In genomic region chr2:174243812-174244211, GRCh38 we compare ENCODE assay signal across 1 cellular context.
TF ChIP-seq lines count a peak whose summit lies in the region.

No MANE protein-coding gene starts in this region.

TF ChIP-seq in GM12878, 131 proteins besides CTCF, POLR2A, EP300 and RAD21:
- TF ChIP-seq TCF12 (IDR thresholded peaks at IDR 0.05; ENCODE audit: low read depth, low read length) (no peak), MTA2 (IDR thresholded peaks at IDR 0.05; ENCODE audit: low read depth) (no peak), STAT3 (IDR thresholded peaks at IDR 0.05; ENCODE audit: low read depth, low read length) (no peak), IKZF1 (conservative IDR thresholded peaks at IDR 0.05) (no peak), NBN (IDR thresholded peaks at IDR 0.05) (no peak), RB1 (IDR thresholded peaks at IDR 0.05; ENCODE audit: borderline replicate concordance) (no peak), ZNF622 (IDR thresholded peaks at IDR 0.05) (no peak), RCOR1 (conservative IDR thresholded peaks at IDR 0.05; ENCODE audit: low read depth, low read length) (no peak)
- TF ChIP-seq, protein P1, sequence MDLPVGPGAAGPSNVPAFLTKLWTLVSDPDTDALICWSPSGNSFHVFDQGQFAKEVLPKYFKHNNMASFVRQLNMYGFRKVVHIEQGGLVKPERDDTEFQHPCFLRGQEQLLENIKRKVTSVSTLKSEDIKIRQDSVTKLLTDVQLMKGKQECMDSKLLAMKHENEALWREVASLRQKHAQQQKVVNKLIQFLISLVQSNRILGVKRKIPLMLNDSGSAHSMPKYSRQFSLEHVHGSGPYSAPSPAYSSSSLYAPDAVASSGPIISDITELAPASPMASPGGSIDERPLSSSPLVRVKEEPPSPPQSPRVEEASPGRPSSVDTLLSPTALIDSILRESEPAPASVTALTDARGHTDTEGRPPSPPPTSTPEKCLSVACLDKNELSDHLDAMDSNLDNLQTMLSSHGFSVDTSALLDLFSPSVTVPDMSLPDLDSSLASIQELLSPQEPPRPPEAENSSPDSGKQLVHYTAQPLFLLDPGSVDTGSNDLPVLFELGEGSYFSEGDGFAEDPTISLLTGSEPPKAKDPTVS (IDR thresholded peaks at IDR 0.05; ENCODE audit: low read depth, low read length): no peak
TF ChIP-seq in GM12878: peak in this region for 0.
